9 cellular contexts compared by ENCODE assay signal in genomic region chr6:166541876-166542579, GRCh38. TPM values are rescaled to one million over a fixed set of nuclear protein-coding genes. Genes with fewer than 3 reads are reported as not detected.
DNase-seq lines count a peak whose midpoint lies in the region; ATAC-seq, FAIRE-seq and TF ChIP-seq lines count a peak whose summit lies in the region.
"Had no signal": no experiment of that assay in that cellular context is flagged by ENCODE, and none has a peak within 500 bp of the region (broad histone marks: within the 10 kb centered on the region; RNA-seq: fewer than 3 reads in every experiment).

No MANE protein-coding gene starts in this region.

- intact Hi-C loops in left colon (cut with DNase I, micrococcal nuclease) (no loop called here), uterus (cut with DNase I; ENCODE audit: low total_unique reads) (no loop called here)

- DNase-seq in T-helper 17 cell (no peak), left colon (peak in 1 of 2 donors; percentile 20), frontal cortex (ENCODE audit: low spot score in 2 of 2) (no peak), uterus (no peak), foreskin melanocyte (no peak), NCI-H1105 (lab: John Stamatoyannopoulos, UW) (no peak)
- DNase-seq: NCI-H510A had no signal

- no peaks in the 10 kb centered on the region for H3K36me3 Mint-ChIP-seq in T-helper 17 cell (ENCODE audit: low read depth)

- peaks cover under 1% of the 10 kb centered on the region for H3K27me3 Mint-ChIP-seq in T-helper 17 cell

- H3K9me3 ChIP-seq in BLaER1: no peaks in the 10 kb centered on the region
- H3K9me3 ChIP-seq in T-helper 17 cell (ENCODE audit: control insufficient read depth, low read length, poor library complexity, severe bottlenecking): no peaks in the 10 kb centered on the region
- no peaks in the 10 kb centered on the region for H3K9me3 ChIP-seq in uterus

- H3K4me2 ChIP-seq in BLaER1: peak overlapping the region; percentile 84

- H3K36me3 ChIP-seq in BLaER1 (no peaks in the 10 kb centered on the region), uterus (no peaks in the 10 kb centered on the region)

- H3K4me3 ChIP-seq in BLaER1 (peak overlapping the region; percentile 56), uterus (no peak overlapping the region)

- H3K27me3 ChIP-seq in BLaER1 (no peaks in the 10 kb centered on the region), uterus (no peaks in the 10 kb centered on the region)

- FAIRE-seq in frontal cortex (lab: Jason Lieb, UNC): no peak

- H3K27ac Mint-ChIP-seq in T-helper 17 cell: peak overlapping the region; percentile 70

- H3K9ac ChIP-seq in BLaER1: peak overlapping the region; percentile 36; the same call in 1 of the 2 replicates

- no peak for TF ChIP-seq CTCF in uterus (IDR thresholded peaks at IDR 0.05)

- H3K27ac ChIP-seq in BLaER1 (peak overlapping the region; percentile 73; the same call in 1 of the 2 replicates), uterus (no peak overlapping the region)

- no peak for TF ChIP-seq POLR2A in uterus (IDR thresholded peaks at IDR 0.05)

- H3K4me1 ChIP-seq in BLaER1 (peaks cover 43% of the 10 kb centered on the region), uterus (no peaks in the 10 kb centered on the region)

- peaks cover 17% of the 10 kb centered on the region for H3K4me1 Mint-ChIP-seq in T-helper 17 cell

- ATAC-seq in GM18907 (IDR thresholded peaks at IDR 0.05; ENCODE audit: unreplicated experiment) (peak; percentile 36), T-helper 17 cell (peak; percentile 23), left colon (peak; percentile 72)

- peak overlapping the region; percentile 84 for H3K4me3 Mint-ChIP-seq in T-helper 17 cell

- H4K20me1 ChIP-seq in BLaER1: no peaks in the 10 kb centered on the region

RNA-seq across cellular contexts. Expression of gene RAMACL, which starts 44.5 kb away (rescaled TPM):
- total RNA-seq in T-helper 17 cell (under 1 TPM; 0.44 to 0.82 TPM), left colon (1 to 10 TPM in 1 of 2 donors, under 1 TPM in 1; 0.81 to 1.1 TPM), frontal cortex (0.82 TPM), uterus (1 to 10 TPM in 3 of 4 donors, not detected in 1; 1.5 to 8.1 (median 1.8) TPM)
